8 cellular contexts compared by ENCODE assay signal in genomic region chr12:48198619-48198973, GRCh38. TPM values are rescaled to one million over a fixed set of nuclear protein-coding genes. Genes with fewer than 3 reads are reported as not detected.
DNase-seq lines count a peak whose midpoint lies in the region; ATAC-seq, FAIRE-seq and TF ChIP-seq lines count a peak whose summit lies in the region.

No MANE protein-coding gene starts in this region.

- H4K20me1 ChIP-seq in HepG2 (ENCODE audit: insufficient read depth, low read length), result no peaks in the 10 kb centered on the region
- H4K20me1 ChIP-seq in smooth muscle cell (ENCODE audit: low read depth), result no peaks in the 10 kb centered on the region

- CTCF ChIA-PET in HepG2 (lab: Yijun Ruan, JAX; ENCODE audit: low intra/inter-chr PET ratio, low total read pairs), result no interaction called here

- POLR2A ChIA-PET in HepG2 (lab: Yijun Ruan, JAX), result no interaction called here

- WGBS in liver, result 23% methylated on average over 27 of the region's 27 CpGs
- WGBS in HepG2 (ENCODE audit: low lambda C conversion rate), result 80% methylated on average over 27 of the region's 27 CpGs
- 49% methylated on average over 27 of the region's 27 CpGs for WGBS in smooth muscle cell (ENCODE audit: low lambda C conversion rate)

- peaks cover 0 to 5% (median 0%) of the 10 kb centered on the region in 4 donors for H3K9me3 ChIP-seq in liver (ENCODE audit: control insufficient read depth in 4 of 4, low read length in 3 of 4)
- no peaks in the 10 kb centered on the region for H3K9me3 ChIP-seq in HepG2 (ENCODE audit: low read length)
- H3K9me3 ChIP-seq in smooth muscle cell (replicated peaks; ENCODE audit: low read depth), result no peaks in the 10 kb centered on the region

- H3F3A ChIP-seq in smooth muscle cell (ENCODE audit: low read depth), result peaks cover 12% of the 10 kb centered on the region

- H3K4me3 ChIP-seq in liver (ENCODE audit: low read depth in 1 of 3, low read length in 3 of 3) (peak overlapping the region; percentile 48 to 78 (median 68)), HepG2 (replicated peaks in 1 of 3; ENCODE audit: insufficient read depth in 1 of 3, low read depth in 2 of 3, low read length in 3 of 3) (no peak overlapping the region), HL-60 (replicated peaks; ENCODE audit: insufficient read depth, low read length) (peak overlapping the region; percentile 82), iPS-11a (ENCODE audit: low read depth, low read length) (peak overlapping the region; percentile 91), smooth muscle cell (peak overlapping the region; percentile 74)

- H3K36me3 ChIP-seq in liver (ENCODE audit: control insufficient read depth in 4 of 4, insufficient read depth in 3 of 4, low read depth in 1 of 4, low read length in 3 of 4) (no peaks in the 10 kb centered on the region), HepG2 (replicated peaks in 1 of 2; ENCODE audit: control insufficient read depth in 1 of 2, insufficient read depth in 2 of 2, low read length in 2 of 2) (no peaks in the 10 kb centered on the region), smooth muscle cell (ENCODE audit: low read depth) (no peaks in the 10 kb centered on the region)

- in situ Hi-C loops in HepG2 (cut with HindIII; ENCODE audit: extremely low pct_ligation_motif_present, low pct_unique_long_range_greater_than_20kb), result no loop called here

- intact Hi-C loops in HepG2 (cut with micrococcal nuclease; ENCODE audit: unreplicated experiment), result no loop called here

- DNase-seq in HepG2 (ENCODE audit: low spot score), result no peak
- no peak for DNase-seq in HL-60 (ENCODE audit: low read depth in 1 of 2, low spot score in 1 of 2)
- DNase-seq in amniotic epithelial cell (ENCODE audit: low read depth), result peak; percentile 37
- no peak for DNase-seq in smooth muscle cell (lab: John Stamatoyannopoulos, UW; ENCODE audit: unreplicated experiment)
- DNase-seq in SKM-1 treated with dmso at 0.1 percent for 144 hours (lab: John Stamatoyannopoulos, UW; ENCODE audit: unreplicated experiment), result no peak
- DNase-seq in activated gamma-delta T cell (lab: John Stamatoyannopoulos, UW), result no peak

- H3K4me2 ChIP-seq in HepG2 (ENCODE audit: low read depth, low read length), result no peak overlapping the region
- H3K4me2 ChIP-seq in smooth muscle cell, result peak overlapping the region; percentile 89

- H3K9ac ChIP-seq in liver (ENCODE audit: low read depth in 1 of 2, low read length in 2 of 2), result peak overlapping the region; percentile 66 to 77
- no peak overlapping the region for H3K9ac ChIP-seq in HepG2 (ENCODE audit: insufficient read depth, low read depth, low read length)
- peak overlapping the region; percentile 80 for H3K9ac ChIP-seq in smooth muscle cell (ENCODE audit: low read depth)

- ATAC-seq in HepG2, result no peak

- H3K4me1 ChIP-seq in liver (ENCODE audit: control insufficient read depth in 4 of 4, insufficient read depth in 4 of 4, low read length in 3 of 4) (peaks cover 0 to 12% (median 3%) of the 10 kb centered on the region in 4 donors), HepG2 (ENCODE audit: insufficient read depth, low read length) (no peaks in the 10 kb centered on the region), smooth muscle cell (ENCODE audit: low read depth) (peaks cover 16% of the 10 kb centered on the region)

- TF ChIP-seq EP300 in HepG2 (IDR thresholded peaks at IDR 0.05; ENCODE audit: low read depth in 2 of 2, low read length in 2 of 2) (no peak), HepG2 (CRISPR knock-in tag; IDR thresholded peaks at IDR 0.05; ENCODE audit: borderline replicate concordance) (no peak)

- TF ChIP-seq CTCF in liver (IDR thresholded peaks at IDR 0.05; ENCODE audit: low read depth, low read length, missing input control) (no peak), HepG2 (CRISPR knock-in tag; IDR thresholded peaks at IDR 0.05) (no peak), HL-60 (IDR thresholded peaks at IDR 0.05; ENCODE audit: insufficient read depth, low read length) (no peak), smooth muscle cell (IDR thresholded peaks at IDR 0.05; ENCODE audit: borderline replicate concordance, insufficient read depth, poor library complexity, severe bottlenecking) (no peak)

- no TSS peak for BruUV-seq in HepG2 (replicated peaks; lab: Mats Ljungman, UMichigan)

- no peaks in the 10 kb centered on the region for H3K79me2 ChIP-seq in HepG2 (ENCODE audit: insufficient read depth, low read length)
- H3K79me2 ChIP-seq in smooth muscle cell (ENCODE audit: low read depth), result peaks cover 8% of the 10 kb centered on the region

- FAIRE-seq in HepG2 (lab: Jason Lieb, UNC), result no peak

- H3K27ac ChIP-seq in liver (ENCODE audit: low read depth in 1 of 2, low read length in 2 of 2), result peak overlapping the region; percentile 87 to 93
- no peak overlapping the region for H3K27ac ChIP-seq in HepG2 (ENCODE audit: extremely low read length, insufficient read depth, low read length)
- H3K27ac ChIP-seq in HL-60 (replicated peaks), result peak overlapping the region; percentile 93
- H3K27ac ChIP-seq in smooth muscle cell (ENCODE audit: low read depth), result peak overlapping the region; percentile 91

- H2AFZ ChIP-seq in HepG2 (ENCODE audit: low read length), result no peak overlapping the region
- peak overlapping the region; percentile 94 for H2AFZ ChIP-seq in smooth muscle cell (ENCODE audit: low read depth)

- TF ChIP-seq RAD21 in liver (IDR thresholded peaks at IDR 0.05) (no peak), HepG2 (CRISPR knock-in tag; IDR thresholded peaks at IDR 0.05) (no peak)

- no peak for TF ChIP-seq POLR2A in HepG2 (IDR thresholded peaks at IDR 0.05; ENCODE audit: insufficient read depth in 1 of 2, low read depth in 2 of 2, low read length in 2 of 2)

- H3K27me3 ChIP-seq in liver (ENCODE audit: control insufficient read depth in 4 of 4, insufficient read depth in 4 of 4, low read length in 3 of 4), result no peaks in the 10 kb centered on the region
- no peaks in the 10 kb centered on the region; a peak in 1 of 5 replicates for H3K27me3 ChIP-seq in HepG2 (ENCODE audit: control insufficient read depth in 1 of 2, insufficient read depth in 2 of 2, low read length in 2 of 2)
- no peaks in the 10 kb centered on the region for H3K27me3 ChIP-seq in HL-60 (ENCODE audit: insufficient read depth, poor library complexity, severe bottlenecking)
- no peaks in the 10 kb centered on the region for H3K27me3 ChIP-seq in smooth muscle cell (ENCODE audit: low read depth)

RNA-seq across cellular contexts. Expression of gene OR10AD1, which starts 4.5 kb away (rescaled TPM):
- total RNA-seq in liver (not detected), HepG2 (2016; rRNA removed; fragmentation: Illumina TruSeq; extraction: Trizol) (not detected in 2 replicates), smooth muscle cell (not detected in 2 replicates)
- polyA plus RNA-seq in liver (not detected), HepG2 (2011; rRNA removed) (not detected in 2 replicates), smooth muscle cell (not detected in 2 replicates)
- not detected in 2 replicates for total RNA-seq in HepG2 (2016; cell fraction: cytosol; rRNA removed; fragmentation: Illumina TruSeq; extraction: Trizol; ENCODE audit: low read depth)
- total RNA-seq in HepG2 (2016; cell fraction: insoluble cytoplasmic fraction; rRNA removed; fragmentation: Illumina TruSeq; extraction: Trizol), result not detected in 2 replicates
- total RNA-seq in HepG2 (2016; cell fraction: membrane; rRNA removed; fragmentation: Illumina TruSeq; extraction: Trizol), result not detected in 2 replicates
- not detected in 2 replicates for total RNA-seq in HepG2 (2016; cell fraction: nucleus; rRNA removed; fragmentation: Illumina TruSeq; extraction: Trizol)
- polyA plus RNA-seq in HepG2 (2011; cell fraction: cytosol; rRNA removed), result not detected in 2 replicates
- polyA plus RNA-seq in HepG2 (2011; cell fraction: nucleus; rRNA removed), result not detected in 2 replicates
- not detected in 2 replicates for polyA plus RNA-seq in HepG2 (2012)
- polyA plus RNA-seq in HepG2 (2016; cell fraction: cytosol; fragmentation: Illumina TruSeq; extraction: Trizol; ENCODE audit: low read depth), result not detected in 2 replicates
- polyA plus RNA-seq in HepG2 (2016; cell fraction: insoluble cytoplasmic fraction; fragmentation: Illumina TruSeq; extraction: Trizol; ENCODE audit: low read depth), result not detected in 2 replicates
- not detected in 2 replicates for polyA plus RNA-seq in HepG2 (2016; cell fraction: membrane; fragmentation: Illumina TruSeq; extraction: Trizol; ENCODE audit: low read depth)
- not detected in 2 replicates for polyA plus RNA-seq in HepG2 (2016; cell fraction: nucleus; fragmentation: Illumina TruSeq; extraction: Trizol; ENCODE audit: insufficient read depth, low read depth)
- not detected in 2 replicates for polyA minus RNA-seq in HepG2 (2011; rRNA and poly(A)+ RNA removed; ENCODE audit: low replicate concordance)
- polyA minus RNA-seq in HepG2 (2011; cell fraction: cytosol; rRNA and poly(A)+ RNA removed), result not detected in 2 replicates
- not detected in 2 replicates for polyA minus RNA-seq in HepG2 (2011; cell fraction: nucleus; rRNA and poly(A)+ RNA removed)

RNA-seq across cellular contexts. Expression of gene CCDC184, which starts 15.2 kb away (rescaled TPM):
- total RNA-seq in liver (under 1 TPM in 1 of 2 donors, not detected in 1; 0.08 TPM), HepG2 (2016; rRNA removed; fragmentation: Illumina TruSeq; extraction: Trizol) (not detected in 2 replicates), smooth muscle cell (23.7 and 36.6 TPM in 2 replicates)
- polyA plus RNA-seq in liver (under 1 TPM; 0.07 to 0.13 TPM), HepG2 (2011; rRNA removed) (not detected in 2 replicates), smooth muscle cell (56.1 and 74.1 TPM in 2 replicates)
- not detected in 2 replicates for total RNA-seq in HepG2 (2016; cell fraction: cytosol; rRNA removed; fragmentation: Illumina TruSeq; extraction: Trizol; ENCODE audit: low read depth)
- not detected in 2 replicates for total RNA-seq in HepG2 (2016; cell fraction: insoluble cytoplasmic fraction; rRNA removed; fragmentation: Illumina TruSeq; extraction: Trizol)
- not detected in 2 replicates for total RNA-seq in HepG2 (2016; cell fraction: membrane; rRNA removed; fragmentation: Illumina TruSeq; extraction: Trizol)
- not detected in 2 replicates for total RNA-seq in HepG2 (2016; cell fraction: nucleus; rRNA removed; fragmentation: Illumina TruSeq; extraction: Trizol)
- polyA plus RNA-seq in HepG2 (2011; cell fraction: cytosol; rRNA removed), result not detected in 2 replicates
- polyA plus RNA-seq in HepG2 (2011; cell fraction: nucleus; rRNA removed), result not detected in 2 replicates
- polyA plus RNA-seq in HepG2 (2012), result not detected in 2 replicates
- not detected in 2 replicates for polyA plus RNA-seq in HepG2 (2016; cell fraction: cytosol; fragmentation: Illumina TruSeq; extraction: Trizol; ENCODE audit: low read depth)
- not detected in 2 replicates for polyA plus RNA-seq in HepG2 (2016; cell fraction: insoluble cytoplasmic fraction; fragmentation: Illumina TruSeq; extraction: Trizol; ENCODE audit: low read depth)
- not detected in 2 replicates for polyA plus RNA-seq in HepG2 (2016; cell fraction: membrane; fragmentation: Illumina TruSeq; extraction: Trizol; ENCODE audit: low read depth)
- polyA plus RNA-seq in HepG2 (2016; cell fraction: nucleus; fragmentation: Illumina TruSeq; extraction: Trizol; ENCODE audit: insufficient read depth, low read depth), result not detected in 2 replicates
- polyA minus RNA-seq in HepG2 (2011; rRNA and poly(A)+ RNA removed; ENCODE audit: low replicate concordance), result not detected in 2 replicates
- polyA minus RNA-seq in HepG2 (2011; cell fraction: cytosol; rRNA and poly(A)+ RNA removed), result not detected in 2 replicates
- polyA minus RNA-seq in HepG2 (2011; cell fraction: nucleus; rRNA and poly(A)+ RNA removed), result not detected in 2 replicates

RNA-seq across cellular contexts. Expression of gene ASB8, which starts 41.3 kb away (rescaled TPM):
- total RNA-seq in liver (10 to 100 TPM; 17.0 to 17.7 TPM), HepG2 (2016; rRNA removed; fragmentation: Illumina TruSeq; extraction: Trizol) (15.5 and 17.5 TPM in 2 replicates), smooth muscle cell (26.9 and 31.1 TPM in 2 replicates)
- polyA plus RNA-seq in liver (10 to 100 TPM; 18.6 to 23.5 TPM), HepG2 (2011; rRNA removed) (14.0 and 14.9 TPM in 2 replicates), smooth muscle cell (18.0 and 25.4 TPM in 2 replicates)
- total RNA-seq in HepG2 (2016; cell fraction: cytosol; rRNA removed; fragmentation: Illumina TruSeq; extraction: Trizol; ENCODE audit: low read depth), result 3.7 and 4.4 TPM in 2 replicates
- total RNA-seq in HepG2 (2016; cell fraction: insoluble cytoplasmic fraction; rRNA removed; fragmentation: Illumina TruSeq; extraction: Trizol), result 14.4 and 19.5 TPM in 2 replicates
- 12.2 and 12.3 TPM in 2 replicates for total RNA-seq in HepG2 (2016; cell fraction: membrane; rRNA removed; fragmentation: Illumina TruSeq; extraction: Trizol)
- total RNA-seq in HepG2 (2016; cell fraction: nucleus; rRNA removed; fragmentation: Illumina TruSeq; extraction: Trizol), result 8.2 and 9.7 TPM in 2 replicates
- 11.7 and 13.2 TPM in 2 replicates for polyA plus RNA-seq in HepG2 (2011; cell fraction: cytosol; rRNA removed)
- 10.4 and 13.2 TPM in 2 replicates for polyA plus RNA-seq in HepG2 (2011; cell fraction: nucleus; rRNA removed)
- polyA plus RNA-seq in HepG2 (2012), result 11.7 and 15.8 TPM in 2 replicates
- polyA plus RNA-seq in HepG2 (2016; cell fraction: cytosol; fragmentation: Illumina TruSeq; extraction: Trizol; ENCODE audit: low read depth), result 2.4 and 2.6 TPM in 2 replicates
- polyA plus RNA-seq in HepG2 (2016; cell fraction: insoluble cytoplasmic fraction; fragmentation: Illumina TruSeq; extraction: Trizol; ENCODE audit: low read depth), result 17.1 and 20.4 TPM in 2 replicates
- 5.8 and 6.7 TPM in 2 replicates for polyA plus RNA-seq in HepG2 (2016; cell fraction: membrane; fragmentation: Illumina TruSeq; extraction: Trizol; ENCODE audit: low read depth)
- 17.2 and 17.5 TPM in 2 replicates for polyA plus RNA-seq in HepG2 (2016; cell fraction: nucleus; fragmentation: Illumina TruSeq; extraction: Trizol; ENCODE audit: insufficient read depth, low read depth)
- 16.9 and 50.8 TPM in 2 replicates for polyA minus RNA-seq in HepG2 (2011; rRNA and poly(A)+ RNA removed; ENCODE audit: low replicate concordance)
- polyA minus RNA-seq in HepG2 (2011; cell fraction: cytosol; rRNA and poly(A)+ RNA removed), result 13.0 and 14.5 TPM in 2 replicates
- 17.1 and 25.0 TPM in 2 replicates for polyA minus RNA-seq in HepG2 (2011; cell fraction: nucleus; rRNA and poly(A)+ RNA removed)

Comparison
In these comparisons a context has a peak if more than half of its experiments do, and no peak if none do; other contexts are left out.
1. H3K4me3 ChIP-seq: peak in liver (3 of 3), HL-60 (single experiment), iPS-11a (single experiment) and smooth muscle cell (single experiment); none in HepG2 (0 of 3).
2. RNA of gene CCDC184, which starts 15.2 kb away (total RNA-seq): 23.7 to 36.6 TPM in smooth muscle cell; 0.08 TPM in liver and not detected in HepG2; every median in the first group is over 10 times any median in the second.